ENCODE assay signal across 38 cellular contexts in genomic region chr16:23833504-23833903, GRCh38. TPM values are rescaled to one million over a fixed set of nuclear protein-coding genes. Genes with fewer than 3 reads are reported as not detected.
"Had no signal": no experiment of that assay in that cellular context is flagged by ENCODE, and none has a peak within 500 bp of the region (broad histone marks: within the 10 kb centered on the region; RNA-seq: fewer than 3 reads in every experiment).

No MANE protein-coding gene starts in this region.

- H3K4me3 Mint-ChIP-seq: activated naive CD4-positive, alpha-beta T cell treated with anti-CD3 and anti-CD28 coated beads for 36 hours; activated naive CD8-positive, alpha-beta T cell treated with anti-CD3 and anti-CD28 coated beads for 36 hours; activated naive CD8-positive, alpha-beta T cell treated with anti-CD3 and anti-CD28 coated beads, Interleukin-2, amount 10 ng/mL, durations not matched to agents 7 days and 5 days; activated naive CD8-positive, alpha-beta T cell treated with anti-CD3 and anti-CD28 coated beads, Interleukin-2, amount 50 U/mL, for 24 hours; activated T-cell treated with anti-CD3 and anti-CD28 coated beads, Interleukin-2, amount 50 U/mL, for 24 hours had no signal

- H3K9me3 ChIP-seq: ascending aorta, colonic mucosa had no signal

- H3K4me1 ChIP-seq: adrenal gland, ascending aorta, breast epithelium, colonic mucosa had no signal

- H3K9me3 Mint-ChIP-seq: activated T-helper 17 cell treated with anti-CD3 and anti-CD28 coated beads, Interleukin-2, amount 50 U/mL, for 72 hours; central memory CD8-positive, alpha-beta T cell had no signal

- FAIRE-seq: astrocyte, bronchial epithelial cell, colon had no signal

- H3K27me3 Mint-ChIP-seq: activated naive CD4-positive, alpha-beta T cell treated with anti-CD3 and anti-CD28 coated beads, Interleukin-2, amount 50 U/mL, for 24 hours; activated naive CD8-positive, alpha-beta T cell; activated naive CD8-positive, alpha-beta T cell treated with anti-CD3 and anti-CD28 coated beads for 36 hours; activated naive CD8-positive, alpha-beta T cell treated with anti-CD3 and anti-CD28 coated beads, Interleukin-2, amount 10 ng/mL, durations not matched to agents 7 days and 5 days; activated naive CD8-positive, alpha-beta T cell treated with anti-CD3 and anti-CD28 coated beads, Interleukin-2, amount 50 U/mL, for 24 hours; activated T-cell treated with anti-CD3 and anti-CD28 coated beads, Interleukin-2, amount 50 U/mL, for 24 hours; activated T-helper 17 cell treated with anti-CD3 and anti-CD28 coated beads, Interleukin-2, amount 50 U/mL, for 72 hours; central memory CD8-positive, alpha-beta T cell had no signal

- H3K27ac ChIP-seq: adrenal gland, ascending aorta, body of pancreas, brain microvascular endothelial cell, breast epithelium, cardiac muscle cell, colonic mucosa had no signal

- ATAC-seq: activated naive CD8-positive, alpha-beta T cell treated with anti-CD3 and anti-CD28 coated beads, Interleukin-2, amount 50 U/mL, for 24 hours; body of pancreas had no signal

- H3K36me3 ChIP-seq: adrenal gland, ascending aorta, brain microvascular endothelial cell, breast epithelium, cardiac muscle cell, colonic mucosa had no signal

- H3K36me3 Mint-ChIP-seq: brain had no signal

- DNase-seq: activated effector memory CD4-positive, alpha-beta T cell treated with anti-CD3 and anti-CD28 coated beads, Interleukin-2, amount 50 U/mL, for 16 hours; activated effector memory CD4-positive, alpha-beta T cell treated with Interleukin-2 at 50 U/mL for 16 hours; activated gamma-delta T cell; activated gamma-delta T cell treated with Interleukin-2 at 50 U/mL for 16 hours; activated naive CD4-positive, alpha-beta T cell; activated naive CD4-positive, alpha-beta T cell treated with Interleukin-2 at 50 U/mL for 16 hours; activated naive CD8-positive, alpha-beta T cell treated with anti-CD3 and anti-CD28 coated beads for 36 hours; activated naive CD8-positive, alpha-beta T cell treated with anti-CD3 and anti-CD28 coated beads, Interleukin-2, amount 10 ng/mL, durations not matched to agents 7 days and 5 days; activated naive CD8-positive, alpha-beta T cell treated with anti-CD3 and anti-CD28 coated beads, Interleukin-2, amount 50 U/mL, for 24 hours; activated T-cell treated with anti-CD3 and anti-CD28 coated beads, Interleukin-2, amount 50 U/mL, for 24 hours; activated T-cell treated with anti-CD3 and anti-CD28 coated beads, Interleukin-2, amount 50 U/mL, for 72 hours; adrenal gland; amniotic stem cell; amygdala; anterior cingulate cortex; aorta; body of pancreas; brain microvascular endothelial cell; central memory CD4-positive, alpha-beta T cell; cerebellar nuclear complex; colonic mucosa had no signal

- H3K27ac Mint-ChIP-seq: activated naive CD4-positive, alpha-beta T cell treated with anti-CD3 and anti-CD28 coated beads for 36 hours; activated naive CD4-positive, alpha-beta T cell treated with anti-CD3 and anti-CD28 coated beads, Interleukin-2, amount 10 ng/mL, durations not matched to agents 7 days and 5 days; activated naive CD4-positive, alpha-beta T cell treated with anti-CD3 and anti-CD28 coated beads, Interleukin-2, amount 50 U/mL, for 72 hours; activated naive CD8-positive, alpha-beta T cell treated with anti-CD3 and anti-CD28 coated beads for 36 hours; activated naive CD8-positive, alpha-beta T cell treated with anti-CD3 and anti-CD28 coated beads, Interleukin-2, amount 50 U/mL, for 24 hours; activated T-cell treated with anti-CD3 and anti-CD28 coated beads, Interleukin-2, amount 50 U/mL, for 72 hours; activated T-helper 1 cell treated with anti-CD3 and anti-CD28 coated beads, Interleukin-12 subunit alpha, Interleukin-12 subunit beta, Interleukin-2, Interleukin-4 antibody, amounts not matched to agents 30 ng/mL and 10 ng/mL and 1 ng/mL, durations not matched to agents 14 hours and 24 hours and 36 hours; activated T-helper 17 cell treated with anti-CD3 and anti-CD28 coated beads, Interleukin-2, amount 50 U/mL, for 72 hours; activated T-helper 2 cell treated with anti-CD3 and anti-CD28 coated beads, Interferon-gamma antibody, Interleukin-2, Interleukin-4, amounts not matched to agents 10 μg/mL and 5 μg/mL and 100 μg/mL, durations not matched to agents 14 hours and 24 hours and 36 hours; brain had no signal

- H3K4me3 ChIP-seq: adrenal gland, ascending aorta, body of pancreas, breast epithelium, cardiac muscle cell, colonic mucosa had no signal

- H3K27me3 ChIP-seq: ascending aorta, body of pancreas had no signal

RNA-seq across cellular contexts. Expression of gene PRKCB, which starts 2.3 kb away (rescaled TPM):
- total RNA-seq: bronchial epithelial cell, chondrocyte had no signal
